In genomic region chr12:108560752-108561719, GRCh38 we compare ENCODE assay signal across 8 cellular contexts. TPM values are rescaled to one million over a fixed set of nuclear protein-coding genes. Genes with fewer than 3 reads are reported as not detected.
DNase-seq lines count a peak whose midpoint lies in the region; ATAC-seq and TF ChIP-seq lines count a peak whose summit lies in the region.

SART3 (minus strand) TSS chr12:108561173; CDS start chr12:108561154, 19 bp downstream.

- peaks cover 63% of the 10 kb centered on the region for H3K79me2 ChIP-seq in smooth muscle cell (ENCODE audit: low read depth)

- TF ChIP-seq CTCF in AG04449 (IDR thresholded peaks at IDR 0.05; ENCODE audit: insufficient read depth, low read length, missing control alignments) (no peak), WTC11 (IDR thresholded peaks at IDR 0.05) (no peak), cardiac fibroblast (IDR thresholded peaks at IDR 0.05; ENCODE audit: low read depth, low read length) (no peak), smooth muscle cell (IDR thresholded peaks at IDR 0.05; ENCODE audit: borderline replicate concordance, insufficient read depth, poor library complexity, severe bottlenecking) (no peak)

- no peaks in the 10 kb centered on the region for H3K9me3 ChIP-seq in smooth muscle cell (replicated peaks; ENCODE audit: low read depth)

- peak within 1 kb of the TSS; percentile 96 for H2AFZ ChIP-seq in smooth muscle cell (ENCODE audit: low read depth)

- H3K27ac ChIP-seq in smooth muscle cell (ENCODE audit: low read depth): peak within 1 kb of the TSS; percentile 92

- H3F3A ChIP-seq in smooth muscle cell (ENCODE audit: low read depth): no peaks in the 10 kb centered on the region

- H3K4me1 ChIP-seq in smooth muscle cell (ENCODE audit: low read depth): peaks cover 7% of the 10 kb centered on the region

- POLR2A ChIA-PET in AG04449 (lab: Yijun Ruan, JAX) (interaction anchor here (0.5 to 0.9 kb wide), 2 partner anchors 80 to 256 kb away, joined by 3 to 5 read pairs; no protein-coding TSS in a partner anchor), WTC11 (lab: Charles Lee) (interaction anchor here (1.2 kb wide), 1 partner anchor 169 kb away, joined by 4 read pairs; no protein-coding TSS in a partner anchor)

- H3K4me3 ChIP-seq in AG04449 (ENCODE audit: low read depth, low read length): peak within 1 kb of the TSS; percentile 97
- H3K4me3 ChIP-seq in cardiac fibroblast (replicated peaks in 1 of 2; ENCODE audit: low read depth in 2 of 2, low read length in 2 of 2): peak within 1 kb of the TSS; percentile 98
- H3K4me3 ChIP-seq in smooth muscle cell: peak within 1 kb of the TSS; percentile 81

- peak; percentile 39 for ATAC-seq in GM18873 (IDR thresholded peaks at IDR 0.05; ENCODE audit: low FRiP score, unreplicated experiment)
- peak; percentile 44 for ATAC-seq in HG03135 (IDR thresholded peaks at IDR 0.05; ENCODE audit: unreplicated experiment)
- peak; percentile 38 for ATAC-seq in WTC11

- no peak for DNase-seq in AG04449 (ENCODE audit: low read depth, low spot score)
- peak; percentile 93 for DNase-seq in NCI-H2227 treated with DMSO at 0.1 percent for 48 hours (lab: John Stamatoyannopoulos, UW)
- DNase-seq in WTC11 (ENCODE audit: low spot score): peak; percentile 69
- DNase-seq in cardiac fibroblast (ENCODE audit: low read depth in 2 of 2): peak; percentile 89 to 94
- peak; percentile 83 to 86 (median 86) for DNase-seq in immature natural killer cell
- peak; percentile 35 for DNase-seq in smooth muscle cell (lab: John Stamatoyannopoulos, UW; ENCODE audit: unreplicated experiment)

- no peaks in the 10 kb centered on the region for H3K36me3 ChIP-seq in smooth muscle cell (ENCODE audit: low read depth)

- H3K4me3 Mint-ChIP-seq in WTC11 (peak within 1 kb of the TSS; percentile 100), immature natural killer cell (peak within 1 kb of the TSS; percentile 99 to 100 (median 100))

- H3K4me2 ChIP-seq in smooth muscle cell: peak within 1 kb of the TSS; percentile 95

- H3K36me3 Mint-ChIP-seq in WTC11 (peaks cover 40% of the 10 kb centered on the region), immature natural killer cell (peaks cover 7 to 10% (median 9%) of the 10 kb centered on the region in 3 donors)

- H3K4me1 Mint-ChIP-seq in WTC11 (peaks cover 31% of the 10 kb centered on the region), immature natural killer cell (peaks cover 61 to 73% of the 10 kb centered on the region in 2 donors)

- H3K27me3 Mint-ChIP-seq in WTC11 (ENCODE audit: low read depth) (no peaks in the 10 kb centered on the region), immature natural killer cell (ENCODE audit: low read depth in 3 of 3) (peaks cover 2 to 11% (median 6%) of the 10 kb centered on the region in 3 donors)

- H3K27ac Mint-ChIP-seq in WTC11 (peak within 1 kb of the TSS; percentile 100), immature natural killer cell (peak within 1 kb of the TSS; percentile 98 to 100 (median 100))

- CTCF ChIA-PET in AG04449 (lab: Yijun Ruan, JAX): interaction anchor here (1.0 to 24.1 kb wide), 4 partner anchors 10 to 242 kb away, joined by 3 to 1115 read pairs (median 8); no protein-coding TSS in a partner anchor
- CTCF ChIA-PET in WTC11 (lab: Charles Lee): interaction anchor here (0.6 to 1.9 kb wide), 2 partner anchors 52 to 57 kb away, joined by 3 to 4 read pairs; no protein-coding TSS in a partner anchor

- H3K9me3 Mint-ChIP-seq in WTC11: no peaks in the 10 kb centered on the region
- H3K9me3 Mint-ChIP-seq in immature natural killer cell: no peaks in the 10 kb centered on the region

- H3K27me3 ChIP-seq in smooth muscle cell (ENCODE audit: low read depth): no peaks in the 10 kb centered on the region

- WGBS in smooth muscle cell (ENCODE audit: low lambda C conversion rate): under 1% methylated on average over 57 of the region's 57 CpGs

- H4K20me1 ChIP-seq in smooth muscle cell (ENCODE audit: low read depth): peaks cover 48% of the 10 kb centered on the region

- peak within 1 kb of the TSS; percentile 95 for H3K9ac ChIP-seq in smooth muscle cell (ENCODE audit: low read depth)

TF ChIP-seq in WTC11, 78 proteins besides CTCF, POLR2A, EP300 and RAD21:
- TF ChIP-seq FOXK1 (CRISPR knock-in tag; IDR thresholded peaks at IDR 0.05): peak; percentile 48; the same call in 1 of the 2 replicates
- no peak; the same call in 1 of the 2 replicates for TF ChIP-seq ARID4B (CRISPR knock-in tag; IDR thresholded peaks at IDR 0.05; ENCODE audit: borderline replicate concordance)
- no peak for TF ChIP-seq CBFB (CRISPR knock-in tag; IDR thresholded peaks at IDR 0.05; ENCODE audit: low read depth)
- no peak for TF ChIP-seq MXD4 (CRISPR knock-in tag; IDR thresholded peaks at IDR 0.05; ENCODE audit: borderline replicate concordance)
- TF ChIP-seq FOXJ3 (CRISPR knock-in tag; IDR thresholded peaks at IDR 0.05; ENCODE audit: borderline replicate concordance): no peak
- no peak for TF ChIP-seq NR3C1 (CRISPR knock-in tag; conservative IDR thresholded peaks at IDR 0.05; ENCODE audit: low read depth)
- no peak for TF ChIP-seq NR2C2 (CRISPR knock-in tag; IDR thresholded peaks at IDR 0.05)
- TF ChIP-seq ELF4 (CRISPR knock-in tag; IDR thresholded peaks at IDR 0.05; ENCODE audit: low read depth): no peak
- TF ChIP-seq E2F1 (CRISPR knock-in tag; IDR thresholded peaks at IDR 0.05): no peak
- peak; percentile 74; the same call in 1 of the 2 replicates for TF ChIP-seq ETV6 (CRISPR knock-in tag; IDR thresholded peaks at IDR 0.05)
- no peak for TF ChIP-seq EMX1 (CRISPR knock-in tag; IDR thresholded peaks at IDR 0.05)
- TF ChIP-seq E2F5 (CRISPR knock-in tag; IDR thresholded peaks at IDR 0.05): peak; percentile 62; the same call in 1 of the 2 replicates
- TF ChIP-seq MAX (CRISPR knock-in tag; IDR thresholded peaks at IDR 0.05): peak; percentile 36; the same call in 1 of the 2 replicates
- no peak for TF ChIP-seq ATF3 (CRISPR knock-in tag; conservative IDR thresholded peaks at IDR 0.05)
- peak; percentile 44; the same call in 1 of the 2 replicates for TF ChIP-seq TEAD1 (CRISPR knock-in tag; IDR thresholded peaks at IDR 0.05)
- TF ChIP-seq ZNF396 (CRISPR knock-in tag; IDR thresholded peaks at IDR 0.05; ENCODE audit: borderline replicate concordance): no peak
- no peak for TF ChIP-seq ZNF671 (CRISPR knock-in tag; IDR thresholded peaks at IDR 0.05)

RNA-seq across cellular contexts. Expression of gene SART3, which starts in this region (rescaled TPM):
- total RNA-seq in WTC11 (2021) (75.6 to 91.2 TPM (median 76.8 TPM) in 3 replicates), smooth muscle cell (64.3 and 94.5 TPM in 2 replicates)
- polyA plus RNA-seq in immature natural killer cell (10 to 100 TPM; 21.5 to 51.1 (median 30.5) TPM), smooth muscle cell (22.7 and 27.2 TPM in 2 replicates)
